1 cellular context compared by ENCODE assay signal in genomic region chr3:49131576-49131975, GRCh38.
TF ChIP-seq lines count a peak whose summit lies in the region.

No MANE protein-coding gene starts in this region.

TF ChIP-seq in H1, 55 proteins besides CTCF, POLR2A, EP300 and RAD21:
- TF ChIP-seq TCF12 (IDR thresholded peaks at IDR 0.05; ENCODE audit: low read depth, low read length) = no peak
- no peak for TF ChIP-seq SUZ12 (IDR thresholded peaks at IDR 0.05; ENCODE audit: low read length)
- no peak for TF ChIP-seq MAX (IDR thresholded peaks at IDR 0.05)
- no peak for TF ChIP-seq SRF (IDR thresholded peaks at IDR 0.05; ENCODE audit: low read depth, low read length)
- TF ChIP-seq EZH2 (IDR thresholded peaks at IDR 0.05; ENCODE audit: low read depth, low read length, severe bottlenecking) = no peak
- TF ChIP-seq POU5F1 (IDR thresholded peaks at IDR 0.05; ENCODE audit: low read depth, low read length) = no peak
- no peak for TF ChIP-seq YY1 (IDR thresholded peaks at IDR 0.05; ENCODE audit: low read depth, low read length)
- TF ChIP-seq, protein P1, sequence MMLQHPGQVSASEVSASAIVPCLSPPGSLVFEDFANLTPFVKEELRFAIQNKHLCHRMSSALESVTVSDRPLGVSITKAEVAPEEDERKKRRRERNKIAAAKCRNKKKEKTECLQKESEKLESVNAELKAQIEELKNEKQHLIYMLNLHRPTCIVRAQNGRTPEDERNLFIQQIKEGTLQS (IDR thresholded peaks at IDR 0.05; ENCODE audit: insufficient read depth, low read depth, low read length) = no peak
- no peak for TF ChIP-seq E2F6 (IDR thresholded peaks at IDR 0.05)
- no peak for TF ChIP-seq SIRT6 (IDR thresholded peaks at IDR 0.05; ENCODE audit: low read length)
- no peak for TF ChIP-seq BCL11A (IDR thresholded peaks at IDR 0.05; ENCODE audit: low read depth in 2 of 2, low read length in 2 of 2)
- no peak for TF ChIP-seq SIX5 (IDR thresholded peaks at IDR 0.05; ENCODE audit: low read depth, low read length)
- no peak for TF ChIP-seq KDM1A (IDR thresholded peaks at IDR 0.05; ENCODE audit: borderline replicate concordance, low read length)
- TF ChIP-seq POLR2AphosphoS5 (IDR thresholded peaks at IDR 0.05; ENCODE audit: low read depth, low read length) = no peak
- TF ChIP-seq SP4 (IDR thresholded peaks at IDR 0.05; ENCODE audit: low read length) = no peak
- no peak for TF ChIP-seq GABPA (IDR thresholded peaks at IDR 0.05; ENCODE audit: borderline replicate concordance, insufficient read depth, low read length)
- TF ChIP-seq JUN (IDR thresholded peaks at IDR 0.05; ENCODE audit: low read depth, low read length) = no peak
- TF ChIP-seq PHF8 (conservative IDR thresholded peaks at IDR 0.05; ENCODE audit: low read depth, low read length) = no peak
- no peak for TF ChIP-seq SIN3A (conservative IDR thresholded peaks at IDR 0.05 in 1 of 2, IDR thresholded peaks at IDR 0.05 in 1 of 2; ENCODE audit: low read depth in 1 of 2, low read length in 2 of 2)
